8 cellular contexts compared by ENCODE assay signal in the genomic region with DNA sequence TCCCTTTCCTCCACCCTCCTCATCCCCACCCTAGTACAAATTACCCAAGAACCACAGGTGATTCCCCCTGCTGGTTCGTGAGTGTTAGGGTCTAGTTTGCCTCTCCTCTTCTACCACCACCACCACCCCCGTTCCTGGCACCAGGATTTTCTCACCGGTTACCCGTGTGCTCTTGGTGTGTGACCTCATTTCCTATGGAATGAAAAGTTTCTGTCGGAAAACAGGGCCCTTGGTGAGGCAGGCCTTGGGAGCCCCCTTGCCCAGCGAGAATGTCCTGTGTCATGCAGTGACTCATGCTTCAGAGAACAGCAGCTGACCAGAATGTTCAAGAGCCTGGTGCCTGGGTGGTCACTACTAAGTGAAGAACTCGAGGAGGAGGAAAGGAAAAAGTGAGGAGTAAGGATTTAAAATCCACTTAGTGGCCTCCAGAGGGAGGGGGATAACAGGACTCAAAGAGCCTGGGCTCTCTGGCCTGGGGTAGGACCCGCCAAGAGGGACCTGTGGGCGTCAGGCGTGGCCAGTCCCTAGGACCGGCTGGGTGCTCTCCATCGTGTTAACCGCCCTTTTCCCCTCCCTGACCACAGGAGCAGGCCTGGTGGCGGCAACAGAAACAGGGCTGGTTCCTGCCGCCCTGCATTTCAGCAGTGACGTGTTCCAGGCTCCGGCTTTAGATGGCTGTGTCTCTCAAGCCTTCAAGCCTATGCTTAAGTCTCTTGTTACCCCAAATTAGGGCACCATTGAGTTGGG. TPM values are rescaled to one million over a fixed set of nuclear protein-coding genes. Genes with fewer than 3 reads are reported as not detected.
DNase-seq lines count a peak whose midpoint lies in the region; ATAC-seq, FAIRE-seq and TF ChIP-seq lines count a peak whose summit lies in the region.

No MANE protein-coding gene starts in this region.

- H3K9me3 ChIP-seq in kidney (ENCODE audit: control insufficient read depth in 1 of 2, low read length in 2 of 2), result no peaks in the 10 kb centered on the region

- intact Hi-C loops in kidney (cut with DNase I), result no loop called here

- H3K27ac ChIP-seq in kidney (ENCODE audit: low read depth in 2 of 2, low read length in 2 of 2), result peak overlapping the region; percentile 97 to 98

- H3K4me3 ChIP-seq in bronchial epithelial cell (ENCODE audit: low read depth, low read length) (no peak overlapping the region), kidney (ENCODE audit: low read length in 2 of 2) (peak overlapping the region; percentile 13 to 40)

- H3K27me3 ChIP-seq in bronchial epithelial cell (ENCODE audit: control insufficient read depth, insufficient read depth, low read length), result no peaks in the 10 kb centered on the region

- no peaks in the 10 kb centered on the region for H3K36me3 ChIP-seq in bronchial epithelial cell (ENCODE audit: control insufficient read depth, insufficient read depth, low read length)
- peaks cover 0 to 3% of the 10 kb centered on the region in 2 donors for H3K36me3 ChIP-seq in kidney (ENCODE audit: control insufficient read depth in 1 of 2, insufficient read depth in 2 of 2, low read length in 2 of 2)

- peak; percentile 63 for ATAC-seq in stimulated activated naive CD8-positive, alpha-beta T cell treated with anti-CD3 and anti-CD28 coated beads, Interleukin-15, Interleukin-2, amounts not matched to agents 100 U/mL and 50 U/mL, for 24 hours
- ATAC-seq in HG02884 (IDR thresholded peaks at IDR 0.05; ENCODE audit: unreplicated experiment), result no peak

- H3K9ac ChIP-seq in kidney (ENCODE audit: low read length in 2 of 2), result peak overlapping the region in 1 of 2 donors; percentile 60

- DNase-seq in A172 (ENCODE audit: low spot score) (peak; percentile 93), HuH-7.5 (ENCODE audit: low spot score) (peak; percentile 76), bronchial epithelial cell (ENCODE audit: low read depth) (peak; percentile 70), kidney (peak; percentile 93), NCI-H510A (lab: John Stamatoyannopoulos, UW) (no peak), NOMO-1 treated with DMSO at 0.1 percent for 48 hours (lab: John Stamatoyannopoulos, UW; ENCODE audit: unreplicated experiment) (no peak)
- DNase-seq in stimulated activated naive CD8-positive, alpha-beta T cell treated with anti-CD3 and anti-CD28 coated beads, Interleukin-15, Interleukin-2, amounts not matched to agents 100 U/mL and 50 U/mL, for 24 hours, result peak; percentile 18

- no peak for FAIRE-seq in bronchial epithelial cell (lab: Jason Lieb, UNC)
- no peak for FAIRE-seq in kidney (lab: Jason Lieb, UNC)

- no peak for TF ChIP-seq CTCF in bronchial epithelial cell (IDR thresholded peaks at IDR 0.05; ENCODE audit: insufficient read depth, low read length, severe bottlenecking)
- TF ChIP-seq CTCF in kidney (IDR thresholded peaks at IDR 0.05; ENCODE audit: borderline replicate concordance, extremely low read depth, insufficient read depth), result no peak

- H3K4me1 ChIP-seq in kidney (ENCODE audit: control insufficient read depth in 1 of 2, insufficient read depth in 1 of 2, low read depth in 1 of 2, low read length in 2 of 2), result peaks cover 36 to 61% of the 10 kb centered on the region in 2 donors

RNA-seq across cellular contexts. Expression of a gene that starts 30.2 kb away (rescaled TPM):
- total RNA-seq in A172 (2014; rRNA removed; shearing (Covaris generic)), result not detected in 2 replicates
- not detected in 2 replicates for total RNA-seq in bronchial epithelial cell
- total RNA-seq in kidney, result not detected
- not detected for polyA plus RNA-seq in kidney (ENCODE audit: insufficient read depth, low read depth, low replicate concordance)

RNA-seq across cellular contexts. Expression of a gene that starts 41.4 kb away (rescaled TPM):
- total RNA-seq in A172 (2014; rRNA removed; shearing (Covaris generic)), result 2.0 and 2.1 TPM in 2 replicates
- total RNA-seq in bronchial epithelial cell, result 5.8 and 15.9 TPM in 2 replicates
- total RNA-seq in kidney, result 16.2 TPM
- polyA plus RNA-seq in kidney (ENCODE audit: insufficient read depth, low read depth, low replicate concordance), result 9.3 TPM

Comparison
In these comparisons a context has a peak if more than half of its experiments do, and no peak if none do; other contexts are left out.
1. DNase-seq: peak in A172 (single experiment), HuH-7.5 (single experiment), bronchial epithelial cell (single experiment), kidney (single experiment) and stimulated activated naive CD8-positive, alpha-beta T cell treated with anti-CD3 and anti-CD28 coated beads, Interleukin-15, Interleukin-2, amounts not matched to agents 100 U/mL and 50 U/mL, for 24 hours (single experiment); none in NCI-H510A (single experiment) and NOMO-1 treated with DMSO at 0.1 percent for 48 hours (single experiment).